ENCODE assay signal across 8 cellular contexts in genomic region chr9:136949239-136949816, GRCh38. TPM values are rescaled to one million over a fixed set of nuclear protein-coding genes. Genes with fewer than 3 reads are reported as not detected.
DNase-seq lines count a peak whose midpoint lies in the region; ATAC-seq and TF ChIP-seq lines count a peak whose summit lies in the region.

No MANE protein-coding gene starts in this region.

- H3K27me3 ChIP-seq in right atrium auricular region, result no peaks in the 10 kb centered on the region
- no peaks in the 10 kb centered on the region for H3K27me3 ChIP-seq in smooth muscle cell (ENCODE audit: low read depth)

- no peaks in the 10 kb centered on the region for H3K36me3 Mint-ChIP-seq in WTC11

- 38% methylated on average over 16 of the region's 22 CpGs for WGBS in smooth muscle cell (ENCODE audit: low lambda C conversion rate)

- no peaks in the 10 kb centered on the region for H3K79me2 ChIP-seq in smooth muscle cell (ENCODE audit: low read depth)

- no peak overlapping the region for H2AFZ ChIP-seq in smooth muscle cell (ENCODE audit: low read depth)

- H3K27ac ChIP-seq in right atrium auricular region, result peak overlapping the region; percentile 85 to 98
- H3K27ac ChIP-seq in smooth muscle cell (ENCODE audit: low read depth), result no peak overlapping the region

- peak; percentile 3 for ATAC-seq in WTC11

- no peaks in the 10 kb centered on the region for H3K27me3 Mint-ChIP-seq in WTC11 (ENCODE audit: low read depth)

- H3K27ac Mint-ChIP-seq in WTC11, result no peak overlapping the region

- DNase-seq in HFF-Myc (ENCODE audit: extremely low read depth, low read depth), result no peak
- DNase-seq in WTC11 (ENCODE audit: low spot score), result no peak
- no peak for DNase-seq in right atrium auricular region (ENCODE audit: low spot score)
- no peak for DNase-seq in smooth muscle cell (lab: John Stamatoyannopoulos, UW; ENCODE audit: unreplicated experiment)
- no peak for DNase-seq in stimulated activated naive CD4-positive, alpha-beta T cell (lab: John Stamatoyannopoulos, UW)
- DNase-seq in NCI-H524 (lab: John Stamatoyannopoulos, UW), result no peak
- DNase-seq in NCI-H1417 (lab: John Stamatoyannopoulos, UW), result no peak
- DNase-seq in NCI-H1436 treated with DMSO at 0.1 percent for 48 hours (lab: John Stamatoyannopoulos, UW), result no peak

- POLR2A ChIA-PET in WTC11 (lab: Charles Lee), result no interaction called here

- no peaks in the 10 kb centered on the region for H3K9me3 ChIP-seq in right atrium auricular region
- no peaks in the 10 kb centered on the region for H3K9me3 ChIP-seq in smooth muscle cell (replicated peaks; ENCODE audit: low read depth)

- H3K4me1 ChIP-seq in right atrium auricular region, result peaks cover 0 to 70% of the 10 kb centered on the region in 2 donors
- peaks cover 6% of the 10 kb centered on the region for H3K4me1 ChIP-seq in smooth muscle cell (ENCODE audit: low read depth)

- no peaks in the 10 kb centered on the region for H3F3A ChIP-seq in smooth muscle cell (ENCODE audit: low read depth)

- TF ChIP-seq CTCF in HFF-Myc (IDR thresholded peaks at IDR 0.05; ENCODE audit: low read depth, low read length, missing control alignments) (no peak), WTC11 (IDR thresholded peaks at IDR 0.05) (no peak), right atrium auricular region (IDR thresholded peaks at IDR 0.05) (no peak), smooth muscle cell (IDR thresholded peaks at IDR 0.05; ENCODE audit: borderline replicate concordance, insufficient read depth, poor library complexity, severe bottlenecking) (no peak)

- peak overlapping the region; percentile 85 for H3K4me2 ChIP-seq in smooth muscle cell

- no peak overlapping the region for H3K9ac ChIP-seq in smooth muscle cell (ENCODE audit: low read depth)

- CTCF ChIA-PET in WTC11 (lab: Charles Lee), result interaction anchor here (1.0 to 8.7 kb wide), 8 partner anchors 26 to 187 kb away, joined by 3 to 151 read pairs (median 10); partner anchors contain the start of genes PAXX, PTGDS, TMEM141 and TRAF2

- peak overlapping the region; percentile 71 for H3K4me3 Mint-ChIP-seq in WTC11

- no peaks in the 10 kb centered on the region for H4K20me1 ChIP-seq in smooth muscle cell (ENCODE audit: low read depth)

- H3K4me3 ChIP-seq in HFF-Myc (replicated peaks; ENCODE audit: low read depth, low read length), result peak overlapping the region; percentile 48
- H3K4me3 ChIP-seq in right atrium auricular region, result peak overlapping the region; percentile 54 to 63
- peak overlapping the region; percentile 47 for H3K4me3 ChIP-seq in smooth muscle cell

- no peaks in the 10 kb centered on the region for H3K36me3 ChIP-seq in right atrium auricular region
- no peaks in the 10 kb centered on the region for H3K36me3 ChIP-seq in smooth muscle cell (ENCODE audit: low read depth)

- no peaks in the 10 kb centered on the region for H3K9me3 Mint-ChIP-seq in WTC11

- peaks cover 10% of the 10 kb centered on the region for H3K4me1 Mint-ChIP-seq in WTC11

TF ChIP-seq in WTC11, 78 proteins besides CTCF, POLR2A, EP300 and RAD21 (continues in another document):
- TF ChIP-seq SMAD4 (CRISPR knock-in tag; IDR thresholded peaks at IDR 0.05) (no peak), IRF1 (CRISPR knock-in tag; IDR thresholded peaks at IDR 0.05) (no peak), ZNF532 (CRISPR knock-in tag; IDR thresholded peaks at IDR 0.05; ENCODE audit: borderline replicate concordance) (no peak), STAT6 (CRISPR knock-in tag; conservative IDR thresholded peaks at IDR 0.05; ENCODE audit: low read depth) (no peak), CREM (CRISPR knock-in tag; IDR thresholded peaks at IDR 0.05) (no peak), NR1H2 (CRISPR knock-in tag; IDR thresholded peaks at IDR 0.05) (no peak), EMX1 (CRISPR knock-in tag; IDR thresholded peaks at IDR 0.05) (no peak)

RNA-seq across cellular contexts. Expression of gene LCN12, which starts 2.7 kb away (rescaled TPM):
- total RNA-seq in WTC11 (2021) (1.9 to 4.7 TPM (median 3.4 TPM) in 3 replicates), right atrium auricular region (10 to 100 TPM; 10.8 to 11.3 TPM), smooth muscle cell (not detected in 2 replicates)
- polyA plus RNA-seq in smooth muscle cell, result not detected in 2 replicates

RNA-seq across cellular contexts. Expression of gene C8G, which starts 4.3 kb away (rescaled TPM):
- total RNA-seq in WTC11 (2021) (0.85 to 1.7 TPM (median 1.5 TPM) in 3 replicates), right atrium auricular region (not detected), smooth muscle cell (not detected in 2 replicates)
- 1.4 TPM in 1 of 2 replicates, not detected in the other for polyA plus RNA-seq in smooth muscle cell

RNA-seq across cellular contexts. Expression of gene FBXW5, which starts 4.8 kb away (rescaled TPM):
- total RNA-seq in WTC11 (2021) (58.2 to 70.5 TPM (median 63.9 TPM) in 3 replicates), right atrium auricular region (100 to 1,000 TPM; 203 to 233 TPM), smooth muscle cell (70.5 and 103 TPM in 2 replicates)
- polyA plus RNA-seq in smooth muscle cell, result 105 and 109 TPM in 2 replicates

RNA-seq across cellular contexts. Expression of gene PTGDS, which starts 28.0 kb away (rescaled TPM):
- total RNA-seq in WTC11 (2021) (2.2 to 4.0 TPM (median 2.9 TPM) in 3 replicates), right atrium auricular region (1,000 to 10,000 TPM; 1,799 to 2,426 TPM), smooth muscle cell (119 and 145 TPM in 2 replicates)
- polyA plus RNA-seq in smooth muscle cell, result 597 and 611 TPM in 2 replicates

RNA-seq across cellular contexts. Expression of gene LCNL1, which starts 33.5 kb away (rescaled TPM):
- 0.27 to 0.50 TPM (median 0.34 TPM) in 3 replicates for total RNA-seq in WTC11 (2021)
- 1 to 10 TPM in 1 of 2 donors, under 1 TPM in 1; 0.24 to 1.1 TPM for total RNA-seq in right atrium auricular region
- 0.67 and 1.1 TPM in 2 replicates for total RNA-seq in smooth muscle cell
- polyA plus RNA-seq in smooth muscle cell, result 0.85 and 0.89 TPM in 2 replicates
